In the genomic region with DNA sequence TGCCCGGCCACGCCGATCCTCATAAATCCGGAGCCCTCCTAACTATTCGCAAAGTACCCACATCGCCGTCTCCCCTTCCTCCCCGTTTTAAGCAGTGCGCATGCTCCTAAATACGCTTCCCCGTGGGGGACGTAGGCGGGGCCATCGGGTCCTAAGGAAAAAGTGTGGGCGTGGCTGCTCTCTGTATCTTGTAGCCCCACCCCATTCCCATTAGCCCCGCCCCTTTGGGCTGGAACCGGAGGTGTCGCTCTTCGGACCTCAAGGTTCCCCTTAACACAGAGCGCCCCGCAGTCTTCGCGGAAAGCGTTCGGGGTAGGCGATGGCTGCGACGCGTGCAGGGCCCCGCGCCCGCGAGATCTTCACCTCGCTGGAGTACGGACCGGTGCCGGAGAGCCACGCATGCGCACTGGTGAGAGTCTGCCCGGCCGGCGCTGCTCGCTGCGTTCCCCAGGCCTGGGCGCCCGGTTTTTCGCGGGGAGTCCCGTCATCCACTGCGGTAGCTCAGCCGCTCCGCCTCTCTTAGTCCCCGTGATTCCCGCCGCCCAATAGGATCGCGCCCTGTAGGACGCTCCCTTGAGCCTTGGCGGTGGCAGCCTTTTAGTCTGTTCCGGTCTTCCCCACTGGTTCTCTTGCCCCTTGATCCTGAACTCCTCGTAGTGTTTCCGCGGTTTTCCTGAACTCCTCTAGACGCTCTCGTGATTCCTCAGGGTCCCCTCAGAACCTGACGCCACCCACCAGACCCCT, we compare ENCODE assay signal across 1 cellular context.
A peak's percentile ranks its signal among the peaks of the same experiment; 100 is the strongest.
TF ChIP-seq lines count a peak whose summit lies in the region.

A gene (plus strand): TSS at position 213 of the 744 bp plus-strand sequence. CDS start 107 bp downstream, at position 320.

TF ChIP-seq in HepG2, 621 proteins besides CTCF, POLR2A, EP300 and RAD21 (continued from another document and continues in another):
- TF ChIP-seq ZNF235 (CRISPR knock-in tag; IDR thresholded peaks at IDR 0.05; ENCODE audit: borderline replicate concordance) (no peak), ZNF598 (CRISPR knock-in tag; IDR thresholded peaks at IDR 0.05; ENCODE audit: borderline replicate concordance) (no peak), CEBPB (IDR thresholded peaks at IDR 0.05; ENCODE audit: borderline replicate concordance, low read depth, low read length) (no peak), ZNF24 (IDR thresholded peaks at IDR 0.05) (no peak), AHR (CRISPR knock-in tag; IDR thresholded peaks at IDR 0.05) (no peak), DMAP1 (CRISPR knock-in tag; IDR thresholded peaks at IDR 0.05) (peak; percentile 58), HNRNPLL (IDR thresholded peaks at IDR 0.05; ENCODE audit: low read depth, low read length, poor library complexity, severe bottlenecking) (peak; percentile 87), KLF6 (CRISPR knock-in tag; IDR thresholded peaks at IDR 0.05) (no peak; the same call in 1 of the 2 replicates), ZSCAN25 (CRISPR knock-in tag; IDR thresholded peaks at IDR 0.05) (peak; percentile 67; the same call in 1 of the 2 replicates), MTA3 (CRISPR knock-in tag; IDR thresholded peaks at IDR 0.05) (no peak), GATAD1 (CRISPR knock-in tag; IDR thresholded peaks at IDR 0.05) (peak; percentile 89), ZNF850 (CRISPR knock-in tag; conservative IDR thresholded peaks at IDR 0.05) (no peak), AKAP8 (CRISPR knock-in tag; IDR thresholded peaks at IDR 0.05) (peak; percentile 79; the same call in 1 of the 2 replicates), NFE2L2 (IDR thresholded peaks at IDR 0.05; ENCODE audit: low read length) (no peak), ZKSCAN1 (IDR thresholded peaks at IDR 0.05; ENCODE audit: low read length) (no peak; the same call in 1 of the 2 replicates), ZNF761 (CRISPR knock-in tag; conservative IDR thresholded peaks at IDR 0.05) (no peak), PPARG (CRISPR knock-in tag; conservative IDR thresholded peaks at IDR 0.05) (no peak; the same call in 1 of the 2 replicates), HNRNPH1 (optimal IDR thresholded peaks at IDR 0.05; ENCODE audit: low read depth, low read length) (peak; percentile 81), ZNF230 (CRISPR knock-in tag; IDR thresholded peaks at IDR 0.05) (no peak), ISL2 (CRISPR knock-in tag; IDR thresholded peaks at IDR 0.05) (no peak), SOX5 (CRISPR knock-in tag; IDR thresholded peaks at IDR 0.05; ENCODE audit: borderline replicate concordance) (no peak), RARG (CRISPR knock-in tag; IDR thresholded peaks at IDR 0.05; ENCODE audit: low read depth) (no peak), THYN1 (CRISPR knock-in tag; IDR thresholded peaks at IDR 0.05; ENCODE audit: borderline replicate concordance, low read depth) (no peak), NKX3-1 (CRISPR knock-in tag; IDR thresholded peaks at IDR 0.05) (0 out of 2 replicates have a peak, but pooled peaks have one; percentile 39), POLR2AphosphoS2 (IDR thresholded peaks at IDR 0.05; ENCODE audit: low read depth, low read length) (0 out of 2 replicates have a peak, but pooled peaks have one; percentile 36), ZNF30 (CRISPR knock-in tag; IDR thresholded peaks at IDR 0.05) (no peak), ZNF564 (CRISPR knock-in tag; IDR thresholded peaks at IDR 0.05) (no peak), FOXK1 (CRISPR knock-in tag; IDR thresholded peaks at IDR 0.05; ENCODE audit: borderline replicate concordance, low read depth) (peak; percentile 29), ZNF563 (CRISPR knock-in tag; IDR thresholded peaks at IDR 0.05) (peak; percentile 100), NRL (CRISPR knock-in tag; IDR thresholded peaks at IDR 0.05; ENCODE audit: borderline replicate concordance) (peak; percentile 61), ZNF780A (CRISPR knock-in tag; IDR thresholded peaks at IDR 0.05) (no peak), TGIF2 (CRISPR knock-in tag; IDR thresholded peaks at IDR 0.05) (no peak), ZNF788 (CRISPR knock-in tag; IDR thresholded peaks at IDR 0.05; ENCODE audit: borderline replicate concordance) (peak; percentile 61; the same call in 1 of the 2 replicates), HOXD1 (CRISPR knock-in tag; IDR thresholded peaks at IDR 0.05) (peak; percentile 70; the same call in 1 of the 2 replicates), NONO (IDR thresholded peaks at IDR 0.05) (no peak), NONO (CRISPR knock-in tag; conservative IDR thresholded peaks at IDR 0.05) (peak; percentile 19; the same call in 1 of the 2 replicates), ZNF234 (CRISPR knock-in tag; conservative IDR thresholded peaks at IDR 0.05) (no peak), ZFP36L2 (CRISPR knock-in tag; IDR thresholded peaks at IDR 0.05) (0 out of 2 replicates have a peak, but pooled peaks have one; percentile 76), MATR3 (CRISPR knock-in tag; IDR thresholded peaks at IDR 0.05) (no peak), HDAC6 (IDR thresholded peaks at IDR 0.05; ENCODE audit: low read depth, low read length) (no peak)
- TF ChIP-seq, protein P1, sequence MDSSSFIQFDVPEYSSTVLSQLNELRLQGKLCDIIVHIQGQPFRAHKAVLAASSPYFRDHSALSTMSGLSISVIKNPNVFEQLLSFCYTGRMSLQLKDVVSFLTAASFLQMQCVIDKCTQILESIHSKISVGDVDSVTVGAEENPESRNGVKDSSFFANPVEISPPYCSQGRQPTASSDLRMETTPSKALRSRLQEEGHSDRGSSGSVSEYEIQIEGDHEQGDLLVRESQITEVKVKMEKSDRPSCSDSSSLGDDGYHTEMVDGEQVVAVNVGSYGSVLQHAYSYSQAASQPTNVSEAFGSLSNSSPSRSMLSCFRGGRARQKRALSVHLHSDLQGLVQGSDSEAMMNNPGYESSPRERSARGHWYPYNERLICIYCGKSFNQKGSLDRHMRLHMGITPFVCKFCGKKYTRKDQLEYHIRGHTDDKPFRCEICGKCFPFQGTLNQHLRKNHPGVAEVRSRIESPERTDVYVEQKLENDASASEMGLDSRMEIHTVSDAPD (CRISPR knock-in tag; IDR thresholded peaks at IDR 0.05) = no peak; the same call in 1 of the 2 replicates
- TF ChIP-seq, protein P2, sequence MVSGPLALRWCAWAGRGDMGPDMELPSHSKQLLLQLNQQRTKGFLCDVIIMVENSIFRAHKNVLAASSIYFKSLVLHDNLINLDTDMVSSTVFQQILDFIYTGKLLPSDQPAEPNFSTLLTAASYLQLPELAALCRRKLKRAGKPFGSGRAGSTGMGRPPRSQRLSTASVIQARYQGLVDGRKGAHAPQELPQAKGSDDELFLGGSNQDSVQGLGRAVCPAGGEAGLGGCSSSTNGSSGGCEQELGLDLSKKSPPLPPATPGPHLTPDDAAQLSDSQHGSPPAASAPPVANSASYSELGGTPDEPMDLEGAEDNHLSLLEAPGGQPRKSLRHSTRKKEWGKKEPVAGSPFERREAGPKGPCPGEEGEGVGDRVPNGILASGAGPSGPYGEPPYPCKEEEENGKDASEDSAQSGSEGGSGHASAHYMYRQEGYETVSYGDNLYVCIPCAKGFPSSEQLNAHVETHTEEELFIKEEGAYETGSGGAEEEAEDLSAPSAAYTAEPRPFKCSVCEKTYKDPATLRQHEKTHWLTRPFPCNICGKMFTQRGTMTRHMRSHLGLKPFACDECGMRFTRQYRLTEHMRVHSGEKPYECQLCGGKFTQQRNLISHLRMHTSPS (CRISPR knock-in tag; IDR thresholded peaks at IDR 0.05; ENCODE audit: low read depth) = no peak
- TF ChIP-seq, protein P3, sequence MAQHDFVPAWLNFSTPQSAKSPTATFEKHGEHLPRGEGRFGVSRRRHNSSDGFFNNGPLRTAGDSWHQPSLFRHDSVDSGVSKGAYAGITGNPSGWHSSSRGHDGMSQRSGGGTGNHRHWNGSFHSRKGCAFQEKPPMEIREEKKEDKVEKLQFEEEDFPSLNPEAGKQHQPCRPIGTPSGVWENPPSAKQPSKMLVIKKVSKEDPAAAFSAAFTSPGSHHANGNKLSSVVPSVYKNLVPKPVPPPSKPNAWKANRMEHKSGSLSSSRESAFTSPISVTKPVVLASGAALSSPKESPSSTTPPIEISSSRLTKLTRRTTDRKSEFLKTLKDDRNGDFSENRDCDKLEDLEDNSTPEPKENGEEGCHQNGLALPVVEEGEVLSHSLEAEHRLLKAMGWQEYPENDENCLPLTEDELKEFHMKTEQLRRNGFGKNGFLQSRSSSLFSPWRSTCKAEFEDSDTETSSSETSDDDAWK (CRISPR knock-in tag; IDR thresholded peaks at IDR 0.05) = no peak
- TF ChIP-seq, protein P4, sequence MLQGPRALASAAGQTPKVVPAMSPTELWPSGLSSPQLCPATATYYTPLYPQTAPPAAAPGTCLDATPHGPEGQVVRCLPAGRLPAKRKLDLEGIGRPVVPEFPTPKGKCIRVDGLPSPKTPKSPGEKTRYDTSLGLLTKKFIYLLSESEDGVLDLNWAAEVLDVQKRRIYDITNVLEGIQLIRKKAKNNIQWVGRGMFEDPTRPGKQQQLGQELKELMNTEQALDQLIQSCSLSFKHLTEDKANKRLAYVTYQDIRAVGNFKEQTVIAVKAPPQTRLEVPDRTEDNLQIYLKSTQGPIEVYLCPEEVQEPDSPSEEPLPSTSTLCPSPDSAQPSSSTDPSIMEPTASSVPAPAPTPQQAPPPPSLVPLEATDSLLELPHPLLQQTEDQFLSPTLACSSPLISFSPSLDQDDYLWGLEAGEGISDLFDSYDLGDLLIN (CRISPR knock-in tag; IDR thresholded peaks at IDR 0.05; ENCODE audit: borderline replicate concordance) = peak; percentile 85; the same call in 1 of the 2 replicates
- TF ChIP-seq, protein P5, sequence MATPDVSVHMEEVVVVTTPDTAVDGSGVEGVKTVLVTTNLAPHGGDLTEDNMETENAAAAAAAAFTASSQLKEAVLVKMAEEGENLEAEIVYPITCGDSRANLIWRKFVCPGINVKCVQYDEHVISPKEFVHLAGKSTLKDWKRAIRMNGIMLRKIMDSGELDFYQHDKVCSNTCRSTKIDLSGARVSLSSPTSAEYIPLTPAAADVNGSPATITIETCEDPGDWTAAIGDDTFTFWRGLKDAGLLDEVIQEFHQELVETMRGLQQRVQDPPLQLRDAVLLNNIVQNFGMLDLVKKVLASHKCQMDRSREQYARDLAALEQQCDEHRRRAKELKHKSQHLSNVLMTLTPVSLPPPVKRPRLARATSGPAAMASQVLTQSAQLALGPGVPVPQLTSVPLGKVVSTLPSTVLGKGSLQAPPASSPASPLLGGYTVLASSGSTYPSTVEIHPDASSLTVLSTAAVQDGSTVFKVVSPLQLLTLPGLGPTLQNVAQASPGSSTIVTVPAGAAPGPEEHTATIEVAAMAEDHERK (CRISPR knock-in tag; IDR thresholded peaks at IDR 0.05; ENCODE audit: low read depth) = no peak
- TF ChIP-seq, protein P6, sequence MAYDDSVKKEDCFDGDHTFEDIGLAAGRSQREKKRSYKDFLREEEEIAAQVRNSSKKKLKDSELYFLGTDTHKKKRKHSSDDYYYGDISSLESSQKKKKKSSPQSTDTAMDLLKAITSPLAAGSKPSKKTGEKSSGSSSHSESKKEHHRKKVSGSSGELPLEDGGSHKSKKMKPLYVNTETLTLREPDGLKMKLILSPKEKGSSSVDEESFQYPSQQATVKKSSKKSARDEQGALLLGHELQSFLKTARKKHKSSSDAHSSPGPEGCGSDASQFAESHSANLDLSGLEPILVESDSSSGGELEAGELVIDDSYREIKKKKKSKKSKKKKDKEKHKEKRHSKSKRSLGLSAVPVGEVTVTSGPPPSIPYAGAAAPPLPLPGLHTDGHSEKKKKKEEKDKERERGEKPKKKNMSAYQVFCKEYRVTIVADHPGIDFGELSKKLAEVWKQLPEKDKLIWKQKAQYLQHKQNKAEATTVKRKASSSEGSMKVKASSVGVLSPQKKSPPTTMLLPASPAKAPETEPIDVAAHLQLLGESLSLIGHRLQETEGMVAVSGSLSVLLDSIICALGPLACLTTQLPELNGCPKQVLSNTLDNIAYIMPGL (CRISPR knock-in tag; IDR thresholded peaks at IDR 0.05; ENCODE audit: borderline replicate concordance in 1 of 2, low read depth in 1 of 2) = peak in 1 of 2 experiments; percentile 56; a peak in 2 of 4 replicates
- TF ChIP-seq, protein P7, sequence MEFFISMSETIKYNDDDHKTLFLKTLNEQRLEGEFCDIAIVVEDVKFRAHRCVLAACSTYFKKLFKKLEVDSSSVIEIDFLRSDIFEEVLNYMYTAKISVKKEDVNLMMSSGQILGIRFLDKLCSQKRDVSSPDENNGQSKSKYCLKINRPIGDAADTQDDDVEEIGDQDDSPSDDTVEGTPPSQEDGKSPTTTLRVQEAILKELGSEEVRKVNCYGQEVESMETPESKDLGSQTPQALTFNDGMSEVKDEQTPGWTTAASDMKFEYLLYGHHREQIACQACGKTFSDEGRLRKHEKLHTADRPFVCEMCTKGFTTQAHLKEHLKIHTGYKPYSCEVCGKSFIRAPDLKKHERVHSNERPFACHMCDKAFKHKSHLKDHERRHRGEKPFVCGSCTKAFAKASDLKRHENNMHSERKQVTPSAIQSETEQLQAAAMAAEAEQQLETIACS (CRISPR knock-in tag; IDR thresholded peaks at IDR 0.05) = no peak
- TF ChIP-seq, protein P8, sequence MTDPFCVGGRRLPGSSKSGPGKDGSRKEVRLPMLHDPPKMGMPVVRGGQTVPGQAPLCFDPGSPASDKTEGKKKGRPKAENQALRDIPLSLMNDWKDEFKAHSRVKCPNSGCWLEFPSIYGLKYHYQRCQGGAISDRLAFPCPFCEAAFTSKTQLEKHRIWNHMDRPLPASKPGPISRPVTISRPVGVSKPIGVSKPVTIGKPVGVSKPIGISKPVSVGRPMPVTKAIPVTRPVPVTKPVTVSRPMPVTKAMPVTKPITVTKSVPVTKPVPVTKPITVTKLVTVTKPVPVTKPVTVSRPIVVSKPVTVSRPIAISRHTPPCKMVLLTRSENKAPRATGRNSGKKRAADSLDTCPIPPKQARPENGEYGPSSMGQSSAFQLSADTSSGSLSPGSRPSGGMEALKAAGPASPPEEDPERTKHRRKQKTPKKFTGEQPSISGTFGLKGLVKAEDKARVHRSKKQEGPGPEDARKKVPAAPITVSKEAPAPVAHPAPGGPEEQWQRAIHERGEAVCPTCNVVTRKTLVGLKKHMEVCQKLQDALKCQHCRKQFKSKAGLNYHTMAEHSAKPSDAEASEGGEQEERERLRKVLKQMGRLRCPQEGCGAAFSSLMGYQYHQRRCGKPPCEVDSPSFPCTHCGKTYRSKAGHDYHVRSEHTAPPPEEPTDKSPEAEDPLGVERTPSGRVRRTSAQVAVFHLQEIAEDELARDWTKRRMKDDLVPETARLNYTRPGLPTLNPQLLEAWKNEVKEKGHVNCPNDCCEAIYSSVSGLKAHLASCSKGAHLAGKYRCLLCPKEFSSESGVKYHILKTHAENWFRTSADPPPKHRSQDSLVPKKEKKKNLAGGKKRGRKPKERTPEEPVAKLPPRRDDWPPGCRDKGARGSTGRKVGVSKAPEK (CRISPR knock-in tag; IDR thresholded peaks at IDR 0.05; ENCODE audit: borderline replicate concordance) = no peak
- TF ChIP-seq, protein P9, sequence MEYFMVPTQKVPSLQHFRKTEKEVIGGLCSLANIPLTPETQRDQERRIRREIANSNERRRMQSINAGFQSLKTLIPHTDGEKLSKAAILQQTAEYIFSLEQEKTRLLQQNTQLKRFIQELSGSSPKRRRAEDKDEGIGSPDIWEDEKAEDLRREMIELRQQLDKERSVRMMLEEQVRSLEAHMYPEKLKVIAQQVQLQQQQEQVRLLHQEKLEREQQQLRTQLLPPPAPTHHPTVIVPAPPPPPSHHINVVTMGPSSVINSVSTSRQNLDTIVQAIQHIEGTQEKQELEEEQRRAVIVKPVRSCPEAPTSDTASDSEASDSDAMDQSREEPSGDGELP (IDR thresholded peaks at IDR 0.05; ENCODE audit: borderline replicate concordance, low read depth) = no peak; the same call in 1 of the 2 replicates
- TF ChIP-seq, protein P10, sequence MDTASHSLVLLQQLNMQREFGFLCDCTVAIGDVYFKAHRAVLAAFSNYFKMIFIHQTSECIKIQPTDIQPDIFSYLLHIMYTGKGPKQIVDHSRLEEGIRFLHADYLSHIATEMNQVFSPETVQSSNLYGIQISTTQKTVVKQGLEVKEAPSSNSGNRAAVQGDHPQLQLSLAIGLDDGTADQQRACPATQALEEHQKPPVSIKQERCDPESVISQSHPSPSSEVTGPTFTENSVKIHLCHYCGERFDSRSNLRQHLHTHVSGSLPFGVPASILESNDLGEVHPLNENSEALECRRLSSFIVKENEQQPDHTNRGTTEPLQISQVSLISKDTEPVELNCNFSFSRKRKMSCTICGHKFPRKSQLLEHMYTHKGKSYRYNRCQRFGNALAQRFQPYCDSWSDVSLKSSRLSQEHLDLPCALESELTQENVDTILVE (CRISPR knock-in tag; IDR thresholded peaks at IDR 0.05) = 0 out of 2 replicates have a peak, but pooled peaks have one; percentile 72
